In genomic region chr15:74240002-74240568, GRCh38 we compare ENCODE assay signal across 1 cellular context.
TF ChIP-seq lines count a peak whose summit lies in the region.

No MANE protein-coding gene starts in this region.

TF ChIP-seq in HEK293, 187 proteins besides CTCF, POLR2A, EP300 and RAD21 (continued from another document and continues in another):
- no peak for TF ChIP-seq ZNF398 (tag by site-specific recombination; IDR thresholded peaks at IDR 0.05)
- no peak for TF ChIP-seq SCRT1 (tag by site-specific recombination; IDR thresholded peaks at IDR 0.05; ENCODE audit: borderline replicate concordance)
- TF ChIP-seq ZNF473 (tag by site-specific recombination; IDR thresholded peaks at IDR 0.05): no peak
- TF ChIP-seq BCL11A (tag by site-specific recombination; IDR thresholded peaks at IDR 0.05; ENCODE audit: low read depth): no peak
- no peak for TF ChIP-seq ZNF221 (tag by site-specific recombination; IDR thresholded peaks at IDR 0.05; ENCODE audit: borderline replicate concordance)
- TF ChIP-seq ZNF704 (tag by site-specific recombination; IDR thresholded peaks at IDR 0.05): no peak
- peak; percentile 51; the same call in 1 of the 2 replicates for TF ChIP-seq ZNF629 (tag by site-specific recombination; IDR thresholded peaks at IDR 0.05)
- no peak; the same call in 1 of the 2 replicates for TF ChIP-seq ZNF660 (tag by site-specific recombination; IDR thresholded peaks at IDR 0.05)
- peak; percentile 93 for TF ChIP-seq ZIC2 (tag by site-specific recombination; IDR thresholded peaks at IDR 0.05)
- TF ChIP-seq ZBTB8A (tag by site-specific recombination; IDR thresholded peaks at IDR 0.05): peak; percentile 94
- TF ChIP-seq KLF8 (tag by site-specific recombination; IDR thresholded peaks at IDR 0.05): 0 out of 2 replicates have a peak, but pooled peaks have one; percentile 26
- TF ChIP-seq OSR2 (tag by site-specific recombination; IDR thresholded peaks at IDR 0.05): no peak; the same call in 1 of the 2 replicates
- TF ChIP-seq ZBTB44 (tag by site-specific recombination; IDR thresholded peaks at IDR 0.05): peak; percentile 78
- TF ChIP-seq PRDM6 (tag by site-specific recombination; IDR thresholded peaks at IDR 0.05): no peak; the same call in 1 of the 2 replicates
- peak; percentile 43; the same call in 1 of the 2 replicates for TF ChIP-seq ZNF10 (tag by site-specific recombination; IDR thresholded peaks at IDR 0.05)
- no peak for TF ChIP-seq ZNF133 (tag by site-specific recombination; IDR thresholded peaks at IDR 0.05)
- no peak for TF ChIP-seq ZNF621 (tag by site-specific recombination; IDR thresholded peaks at IDR 0.05)
- TF ChIP-seq HOXD13 (CRISPR knock-in tag; IDR thresholded peaks at IDR 0.05; ENCODE audit: borderline replicate concordance): no peak
- 0 out of 2 replicates have a peak, but pooled peaks have one; percentile 29 for TF ChIP-seq KLF16 (tag by site-specific recombination; IDR thresholded peaks at IDR 0.05)
- TF ChIP-seq ZNF16 (tag by site-specific recombination; IDR thresholded peaks at IDR 0.05; ENCODE audit: low read depth): no peak
- no peak for TF ChIP-seq ZNF596 (tag by site-specific recombination; IDR thresholded peaks at IDR 0.05)
- peak; percentile 63; the same call in 1 of the 2 replicates for TF ChIP-seq ZFP69B (tag by site-specific recombination; IDR thresholded peaks at IDR 0.05)
- TF ChIP-seq IKZF3 (tag by site-specific recombination; IDR thresholded peaks at IDR 0.05): peak; percentile 97
- no peak for TF ChIP-seq ZNF169 (tag by site-specific recombination; IDR thresholded peaks at IDR 0.05)
- no peak for TF ChIP-seq ZNF664 (tag by site-specific recombination; IDR thresholded peaks at IDR 0.05)
- TF ChIP-seq ZBTB17 (tag by site-specific recombination; IDR thresholded peaks at IDR 0.05): peak; percentile 50; the same call in 1 of the 2 replicates
- TF ChIP-seq ZEB2 (tag by site-specific recombination; IDR thresholded peaks at IDR 0.05): peak; percentile 63; the same call in 1 of the 2 replicates
- no peak for TF ChIP-seq TCF7L2 (IDR thresholded peaks at IDR 0.05; ENCODE audit: borderline replicate concordance, low read depth, low read length)
- no peak for TF ChIP-seq ZFHX2 (tag by site-specific recombination; conservative IDR thresholded peaks at IDR 0.05)
- TF ChIP-seq ZNF354C (tag by site-specific recombination; IDR thresholded peaks at IDR 0.05; ENCODE audit: borderline replicate concordance, low read depth): no peak
- TF ChIP-seq ZSCAN23 (tag by site-specific recombination; IDR thresholded peaks at IDR 0.05): no peak
- TF ChIP-seq ZNF394 (tag by site-specific recombination; IDR thresholded peaks at IDR 0.05; ENCODE audit: borderline replicate concordance): no peak
- no peak for TF ChIP-seq ZNF416 (tag by site-specific recombination; IDR thresholded peaks at IDR 0.05)
- no peak for TF ChIP-seq ZFP41 (tag by site-specific recombination; IDR thresholded peaks at IDR 0.05; ENCODE audit: borderline replicate concordance)
- TF ChIP-seq ZNF280C (tag by site-specific recombination; IDR thresholded peaks at IDR 0.05): no peak
- no peak for TF ChIP-seq ZNF324 (tag by site-specific recombination; IDR thresholded peaks at IDR 0.05)
- TF ChIP-seq ZNF114 (tag by site-specific recombination; IDR thresholded peaks at IDR 0.05): no peak
- TF ChIP-seq ZNF157 (tag by site-specific recombination; IDR thresholded peaks at IDR 0.05): no peak
- no peak for TF ChIP-seq ZNF645 (tag by site-specific recombination; IDR thresholded peaks at IDR 0.05)
- TF ChIP-seq ZNF19 (tag by site-specific recombination; IDR thresholded peaks at IDR 0.05; ENCODE audit: low read depth): no peak
- no peak for TF ChIP-seq ZFP3 (tag by site-specific recombination; IDR thresholded peaks at IDR 0.05; ENCODE audit: low read depth)
- no peak for TF ChIP-seq ZNF776 (tag by site-specific recombination; IDR thresholded peaks at IDR 0.05; ENCODE audit: borderline replicate concordance)
- no peak for TF ChIP-seq INSM2 (tag by site-specific recombination; IDR thresholded peaks at IDR 0.05)
- peak; percentile 56; the same call in 1 of the 2 replicates for TF ChIP-seq MZF1 (tag by site-specific recombination; IDR thresholded peaks at IDR 0.05; ENCODE audit: borderline replicate concordance)
- TF ChIP-seq ZNF791 (tag by site-specific recombination; IDR thresholded peaks at IDR 0.05): no peak
- no peak for TF ChIP-seq ZNF830 (tag by site-specific recombination; IDR thresholded peaks at IDR 0.05; ENCODE audit: low read depth)
- no peak for TF ChIP-seq KLF17 (tag by site-specific recombination; IDR thresholded peaks at IDR 0.05)
- no peak for TF ChIP-seq ZNF2 (tag by site-specific recombination; IDR thresholded peaks at IDR 0.05)
- peak; percentile 86 for TF ChIP-seq GLIS2 (tag by site-specific recombination; IDR thresholded peaks at IDR 0.05)
- TF ChIP-seq ZNF280D (tag by site-specific recombination; IDR thresholded peaks at IDR 0.05): no peak
- TF ChIP-seq ZBTB48 (tag by site-specific recombination; IDR thresholded peaks at IDR 0.05): no peak; the same call in 1 of the 2 replicates
- TF ChIP-seq MEIS1 (CRISPR knock-in tag; IDR thresholded peaks at IDR 0.05; ENCODE audit: borderline replicate concordance): no peak
- TF ChIP-seq ZNF580 (tag by site-specific recombination; IDR thresholded peaks at IDR 0.05): peak; percentile 31; the same call in 1 of the 2 replicates
- TF ChIP-seq ZNF426 (tag by site-specific recombination; IDR thresholded peaks at IDR 0.05): no peak
- TF ChIP-seq ZNF501 (tag by site-specific recombination; IDR thresholded peaks at IDR 0.05): no peak
- TF ChIP-seq ZNF37A (tag by site-specific recombination; IDR thresholded peaks at IDR 0.05): no peak
